16 cellular contexts compared by ENCODE assay signal in the genomic region with DNA sequence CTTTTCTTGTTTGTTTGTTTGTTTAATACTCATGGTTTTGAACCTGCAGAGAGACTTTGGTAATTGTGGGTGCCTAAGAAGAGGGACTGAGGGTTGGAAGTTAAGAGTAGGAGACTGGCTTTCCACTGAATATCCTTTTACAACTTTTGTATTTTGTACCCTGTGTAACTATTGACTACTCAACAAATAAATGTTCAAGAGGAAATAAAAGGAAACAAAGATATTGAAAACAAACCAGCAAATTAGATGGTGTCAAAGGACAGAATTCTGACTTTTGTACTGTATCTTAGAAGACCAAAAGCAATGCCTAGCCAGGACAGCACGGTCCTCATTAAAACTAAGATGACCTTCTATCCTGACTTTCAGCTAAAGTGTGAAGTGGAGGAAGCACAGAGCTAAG. TPM values are rescaled to one million over a fixed set of nuclear protein-coding genes. Genes with fewer than 3 reads are reported as not detected.
DNase-seq lines count a peak whose midpoint lies in the region; ATAC-seq and TF ChIP-seq lines count a peak whose summit lies in the region.
"Had no signal": no experiment of that assay in that cellular context is flagged by ENCODE, and none has a peak within 500 bp of the region (broad histone marks: within the 10 kb centered on the region; RNA-seq: fewer than 3 reads in every experiment).

No MANE protein-coding gene starts in this region.

- TF ChIP-seq CTCF in VCaP (conservative IDR thresholded peaks at IDR 0.05) (no peak), thyroid gland (IDR thresholded peaks at IDR 0.05) (no peak), foreskin keratinocyte (conservative IDR thresholded peaks at IDR 0.05) (no peak)

- H3K4me2 ChIP-seq in BLaER1 = peak overlapping the region; percentile 36
- H3K4me2 ChIP-seq: A549 had no signal

- H3K36me3 ChIP-seq in BLaER1 (no peaks in the 10 kb centered on the region), thyroid gland (no peaks in the 10 kb centered on the region)
- H3K36me3 ChIP-seq: BE2C had no signal

- TF ChIP-seq POLR2A in thyroid gland (IDR thresholded peaks at IDR 0.05) = no peak

- H3K9me3 ChIP-seq in BLaER1 = peaks cover 10% of the 10 kb centered on the region; the same call in 1 of the 2 replicates
- no peaks in the 10 kb centered on the region for H3K9me3 ChIP-seq in thyroid gland
- H3K9me3 ChIP-seq: A549, BE2C had no signal

- no peaks in the 10 kb centered on the region for H3K27me3 ChIP-seq in BLaER1
- H3K27me3 ChIP-seq in thyroid gland = no peaks in the 10 kb centered on the region
- H3K27me3 ChIP-seq in foreskin keratinocyte = peaks cover 32% of the 10 kb centered on the region
- H3K27me3 ChIP-seq: BE2C had no signal

- H3K27ac ChIP-seq in BLaER1 (no peak overlapping the region), VCaP (peak overlapping the region; percentile 47), thyroid gland (peak overlapping the region in 2 of 3 donors; percentile 4 to 71), foreskin keratinocyte (no peak overlapping the region)
- H3K27ac ChIP-seq: A549, HL-60 had no signal

- H3K4me3 ChIP-seq in BLaER1 (no peak overlapping the region), thyroid gland (replicated peaks in 1 of 3) (no peak overlapping the region)
- H3K4me3 ChIP-seq: A549 had no signal

- WGBS in thyroid gland, 2 donors = 78 to 92% methylated on average over 1 of the region's 1 CpG

- intact Hi-C loops in left colon (cut with DNase I, micrococcal nuclease) = no loop called here
- intact Hi-C loops in thyroid gland (cut with DNase I) = no loop called here

- H3K9ac ChIP-seq in BLaER1 = no peak overlapping the region

- H3K4me1 ChIP-seq in BLaER1 = peaks cover 18% of the 10 kb centered on the region
- peaks cover 10 to 11% of the 10 kb centered on the region in 2 donors for H3K4me1 ChIP-seq in thyroid gland
- peaks cover 4% of the 10 kb centered on the region for H3K4me1 ChIP-seq in foreskin keratinocyte

- no peak for DNase-seq in left colon
- no peak for DNase-seq in thyroid gland
- DNase-seq in iPS-NIHi7 (ENCODE audit: extremely low spot score) = no peak
- DNase-seq in foreskin keratinocyte = no peak
- DNase-seq: BE2C; CD8-positive, alpha-beta T cell; COR-L47; DMS153; EL; HCEC 1CT had no signal

- ATAC-seq in left colon (peak; percentile 87), foreskin keratinocyte (no peak), HG02970 (IDR thresholded peaks at IDR 0.05; ENCODE audit: low FRiP score, unreplicated experiment) (no peak)
- ATAC-seq: A549; CD8-positive, alpha-beta T cell had no signal

- H4K20me1 ChIP-seq in BLaER1 = no peaks in the 10 kb centered on the region

RNA-seq across cellular contexts. Expression of gene DNAJC27, which starts 22.6 kb away (rescaled TPM):
- total RNA-seq in left colon = 1 to 10 TPM; 3.7 to 4.8 TPM
- 10 to 100 TPM in 3 of 4 donors, 1 to 10 TPM in 1; 7.7 to 16.1 (median 15.7) TPM for total RNA-seq in thyroid gland
- 1.8 and 4.1 TPM in 2 replicates for total RNA-seq in foreskin keratinocyte
- 0.49 and 0.62 TPM in 2 replicates for polyA plus RNA-seq in foreskin keratinocyte

RNA-seq across cellular contexts. Expression of gene EFR3B, which starts 47.6 kb away (rescaled TPM):
- total RNA-seq in left colon (1 to 10 TPM in 1 of 2 donors, under 1 TPM in 1; 0.98 to 2.5 TPM), thyroid gland (10 to 100 TPM; 17.3 to 21.5 (median 20.0) TPM), foreskin keratinocyte (0.21 and 0.58 TPM in 2 replicates)
- polyA plus RNA-seq in foreskin keratinocyte = 0.07 and 0.12 TPM in 2 replicates
- polyA plus RNA-seq: CD14-positive monocyte had no signal

Comparison
In these comparisons a context has a peak if more than half of its experiments do, and no peak if none do; other contexts are left out.
1. H3K27ac ChIP-seq: peak in VCaP (single experiment) and thyroid gland (2 of 3); none in BLaER1 (single experiment) and foreskin keratinocyte (single experiment).
2. RNA of gene EFR3B, which starts 47.6 kb away (total RNA-seq): 17.3 to 21.5 TPM in thyroid gland; 0.98 to 2.5 TPM in left colon and 0.21 to 0.58 TPM in foreskin keratinocyte; every median in the first group is over 4 times any median in the second.